Comparison of ENCODE assay signal across 10 cellular contexts in the genomic region with DNA sequence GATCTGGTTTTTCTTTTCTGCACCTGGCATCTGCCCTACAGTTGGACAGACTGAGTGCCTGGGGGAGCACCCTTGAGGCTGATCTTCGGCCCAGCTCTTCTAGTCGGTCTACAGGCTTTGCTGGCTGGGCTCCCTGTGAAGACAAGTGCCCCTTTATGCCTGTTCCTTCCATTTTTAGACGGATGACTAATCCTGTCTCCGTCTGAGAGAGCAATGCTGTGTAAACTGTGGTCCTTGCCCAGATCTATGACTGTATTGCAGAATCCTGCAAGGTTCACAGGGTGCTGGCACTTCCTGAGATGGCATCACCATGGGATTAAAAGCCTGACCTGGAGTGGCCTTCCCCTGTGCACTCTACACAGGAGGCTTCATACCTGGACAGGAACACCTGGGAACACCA. TPM values are rescaled to one million over a fixed set of nuclear protein-coding genes. Genes with fewer than 3 reads are reported as not detected.
DNase-seq lines count a peak whose midpoint lies in the region; ATAC-seq, FAIRE-seq and TF ChIP-seq lines count a peak whose summit lies in the region.
"Had no signal": no experiment of that assay in that cellular context is flagged by ENCODE, and none has a peak within 500 bp of the region (broad histone marks: within the 10 kb centered on the region; RNA-seq: fewer than 3 reads in every experiment).

No MANE protein-coding gene starts in this region.

- no peaks in the 10 kb centered on the region for H3K27me3 ChIP-seq in lung (ENCODE audit: control insufficient read depth, insufficient read depth)

- ATAC-seq in lung (ENCODE audit: insufficient read depth, low FRiP score) (peak; percentile 78), GM21723 (IDR thresholded peaks at IDR 0.05; ENCODE audit: unreplicated experiment) (no peak)
- ATAC-seq in activated naive CD8-positive, alpha-beta T cell treated with anti-CD3 and anti-CD28 coated beads, Interleukin-2, amount 50 U/mL, for 24 hours = no peak

- H3K36me3 Mint-ChIP-seq in activated naive CD8-positive, alpha-beta T cell treated with anti-CD3 and anti-CD28 coated beads, Interleukin-2, amount 50 U/mL, for 24 hours (ENCODE audit: low read depth) = no peaks in the 10 kb centered on the region

- H3K27ac Mint-ChIP-seq in activated naive CD8-positive, alpha-beta T cell treated with anti-CD3 and anti-CD28 coated beads, Interleukin-2, amount 50 U/mL, for 24 hours = no peak overlapping the region
- H3K27ac Mint-ChIP-seq: IgD-negative memory B cell had no signal

- no peaks in the 10 kb centered on the region for H3K36me3 ChIP-seq in lung (ENCODE audit: control insufficient read depth in 2 of 2, insufficient read depth in 2 of 2, low read length in 2 of 2)

- no peaks in the 10 kb centered on the region for H3K27me3 Mint-ChIP-seq in activated naive CD8-positive, alpha-beta T cell treated with anti-CD3 and anti-CD28 coated beads, Interleukin-2, amount 50 U/mL, for 24 hours
- H3K27me3 Mint-ChIP-seq: IgD-negative memory B cell had no signal

- H3K4me3 ChIP-seq in lung = no peak overlapping the region

- no peaks in the 10 kb centered on the region for H3K4me1 Mint-ChIP-seq in activated naive CD8-positive, alpha-beta T cell treated with anti-CD3 and anti-CD28 coated beads, Interleukin-2, amount 50 U/mL, for 24 hours

- H3K27ac ChIP-seq in cingulate gyrus (ENCODE audit: low read depth, low read length) (peak overlapping the region; percentile 87), lung (ENCODE audit: low read depth in 1 of 2, low read length in 1 of 2) (no peak overlapping the region)

- peaks cover 14% of the 10 kb centered on the region for H3K9me3 Mint-ChIP-seq in activated naive CD8-positive, alpha-beta T cell treated with anti-CD3 and anti-CD28 coated beads, Interleukin-2, amount 50 U/mL, for 24 hours

- H3K4me1 ChIP-seq in lung (ENCODE audit: control insufficient read depth in 2 of 2, insufficient read depth in 2 of 2, low read length in 2 of 2) = peaks cover 0 to 5% of the 10 kb centered on the region in 2 donors

- DNase-seq in AG08396 (ENCODE audit: low spot score) = peak; percentile 80
- DNase-seq in NCI-H2196 (lab: John Stamatoyannopoulos, UW; ENCODE audit: unreplicated experiment) = peak; percentile 87
- DNase-seq in lung (ENCODE audit: low spot score) = peak; percentile 51
- no peak for DNase-seq in NCI-H2081 treated with DMSO at 0.1 percent for 48 hours (lab: John Stamatoyannopoulos, UW)
- no peak for DNase-seq in activated naive CD8-positive, alpha-beta T cell treated with anti-CD3 and anti-CD28 coated beads, Interleukin-2, amount 50 U/mL, for 24 hours
- DNase-seq in D721Med (ENCODE audit: insufficient read length, low spot score) = no peak
- DNase-seq: activated T-cell treated with anti-CD3 and anti-CD28 coated beads, Interleukin-2, amount 50 U/mL, for 48 hours had no signal

- 44 to 66% methylated on average over 4 of the region's 4 CpGs for WGBS in lung, 2 donors

- no peak for TF ChIP-seq CTCF in lung (IDR thresholded peaks at IDR 0.05; ENCODE audit: control extremely low read depth, extremely low read depth)
- no peak for TF ChIP-seq CTCF in D721Med (IDR thresholded peaks at IDR 0.05; ENCODE audit: insufficient read depth, missing control alignments)

- H3K9me3 ChIP-seq in lung (ENCODE audit: control insufficient read depth in 2 of 2, insufficient read depth in 1 of 2, low read length in 1 of 2) = peaks cover 0 to 3% of the 10 kb centered on the region in 2 donors

- H3K4me3 Mint-ChIP-seq in activated naive CD8-positive, alpha-beta T cell treated with anti-CD3 and anti-CD28 coated beads, Interleukin-2, amount 50 U/mL, for 24 hours = no peak overlapping the region
- H3K4me3 Mint-ChIP-seq: IgD-negative memory B cell had no signal

- no peak for FAIRE-seq in D721Med (lab: Jason Lieb, UNC)

RNA-seq across cellular contexts. Expression of a gene that starts 47.6 kb away (rescaled TPM):
- 1 to 10 TPM in 1 of 2 donors, under 1 TPM in 1; 0.89 to 3.4 TPM for total RNA-seq in lung
- polyA plus RNA-seq in lung = under 1 TPM; 0.30 to 0.41 TPM
- polyA plus RNA-seq: IgD-negative memory B cell had no signal

Comparison
In these comparisons a context has a peak if more than half of its experiments do, and no peak if none do; other contexts are left out.
1. DNase-seq: peak in AG08396 (single experiment), NCI-H2196 (single experiment) and lung (single experiment); none in NCI-H2081 treated with DMSO at 0.1 percent for 48 hours (single experiment), activated naive CD8-positive, alpha-beta T cell treated with anti-CD3 and anti-CD28 coated beads, Interleukin-2, amount 50 U/mL, for 24 hours (single experiment) and D721Med (single experiment).